ENCODE assay signal across 10 cellular contexts in the genomic region with DNA sequence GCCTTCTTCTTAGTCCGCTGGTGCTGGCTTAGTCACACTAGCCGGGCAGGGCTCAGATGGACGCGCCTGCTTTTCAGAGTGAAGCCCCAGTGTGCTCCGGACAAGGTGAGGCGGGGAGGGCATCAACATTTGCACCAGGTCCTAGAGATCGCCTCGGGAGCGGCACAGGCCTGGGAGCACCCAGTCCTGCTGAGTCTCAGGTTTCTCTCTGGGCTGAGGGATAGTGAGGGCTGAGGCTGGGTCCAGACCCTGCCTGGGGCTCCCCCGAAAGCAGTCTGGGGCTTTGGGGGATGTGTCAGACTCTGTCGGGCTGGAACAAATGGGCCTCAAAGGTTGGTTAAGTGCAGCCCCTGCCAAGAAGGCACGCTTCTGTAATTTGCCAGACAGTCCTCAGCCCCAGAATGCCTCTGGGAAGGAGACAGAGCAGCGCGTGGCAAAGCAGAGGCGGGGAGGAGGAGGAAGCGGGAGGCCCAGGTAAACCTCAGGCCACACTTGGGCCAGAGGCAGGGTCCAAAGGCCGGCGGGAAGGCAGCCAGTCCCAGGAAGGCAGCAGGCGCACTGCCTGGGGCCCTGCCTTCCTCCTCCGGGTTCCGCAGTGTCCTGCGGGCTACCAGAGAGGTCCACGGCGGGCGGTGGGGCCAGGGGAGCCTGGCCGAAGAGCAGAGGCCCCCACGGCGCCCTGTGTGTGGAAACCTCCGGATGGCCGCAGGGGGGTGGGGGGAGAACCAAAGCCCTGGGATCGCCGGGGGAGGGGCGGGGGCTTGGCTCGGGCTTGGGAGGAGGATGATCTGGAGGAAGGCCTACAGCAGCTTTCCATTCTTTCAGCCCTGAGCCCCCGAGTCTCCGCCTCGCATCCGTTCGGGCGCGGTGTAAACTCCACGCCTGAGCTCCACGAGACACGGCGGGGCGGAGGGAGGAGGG. TPM values are rescaled to one million over a fixed set of nuclear protein-coding genes. Genes with fewer than 3 reads are reported as not detected.
A peak's percentile ranks its signal among the peaks of the same experiment; 100 is the strongest.
DNase-seq lines count a peak whose midpoint lies in the region; ATAC-seq, FAIRE-seq and TF ChIP-seq lines count a peak whose summit lies in the region.
"Had no signal": no experiment of that assay in that cellular context is flagged by ENCODE, and none has a peak within 500 bp of the region (broad histone marks: within the 10 kb centered on the region; RNA-seq: fewer than 3 reads in every experiment).

No MANE protein-coding gene starts in this region.

- H2BK20ac ChIP-seq in H9 (ENCODE audit: low read depth, low read length, poor library complexity, severe bottlenecking), result no peak overlapping the region

- H3K79me1 ChIP-seq in H9 (ENCODE audit: insufficient read depth, low read depth, low read length, poor library complexity, severe bottlenecking), result no peaks in the 10 kb centered on the region

- no peak overlapping the region for H3T11ph ChIP-seq in H9 (ENCODE audit: low read length)

- peak in 1 of 2 donors; percentile 16 for TF ChIP-seq RAD21 in liver (IDR thresholded peaks at IDR 0.05)

- no peak overlapping the region for H2BK15ac ChIP-seq in H9 (ENCODE audit: low read depth, low read length)

- intact Hi-C loops in sigmoid colon (cut with DNase I), result loop anchor here (1.0 to 2.0 kb wide), 2 partner anchors 90 to 141 kb away; no protein-coding TSS in a partner anchor
- intact Hi-C loops in kidney (cut with DNase I), result loop anchor here (10.0 kb wide), 1 partner anchor 59 kb away; no protein-coding TSS in a partner anchor

- TF ChIP-seq CTCF in H9 (conservative IDR thresholded peaks at IDR 0.05), result no peak
- TF ChIP-seq CTCF in astrocyte (IDR thresholded peaks at IDR 0.05; ENCODE audit: insufficient read depth, low read depth, low read length), result no peak
- TF ChIP-seq CTCF in liver (IDR thresholded peaks at IDR 0.05; ENCODE audit: low read depth, low read length, missing input control), result no peak
- TF ChIP-seq CTCF in sigmoid colon (IDR thresholded peaks at IDR 0.05), result no peak
- no peak for TF ChIP-seq CTCF in kidney (IDR thresholded peaks at IDR 0.05; ENCODE audit: borderline replicate concordance, extremely low read depth, insufficient read depth)

- H2AFZ ChIP-seq in H9 (ENCODE audit: low read length) (no peak overlapping the region), astrocyte (ENCODE audit: low read depth, low read length) (no peak overlapping the region)

- DNase-seq in H9 (peak; percentile 77), astrocyte (ENCODE audit: low read depth) (peak; percentile 7), sigmoid colon (peak; percentile 61), NCI-H2107 (lab: John Stamatoyannopoulos, UW) (no peak), kidney (no peak)
- DNase-seq: amniotic stem cell had no signal

- no peak overlapping the region for H3K9ac ChIP-seq in H9 (ENCODE audit: extremely low read depth, insufficient read length, low read length)
- H3K9ac ChIP-seq in astrocyte (ENCODE audit: low read length), result peak overlapping the region; percentile 8
- no peak overlapping the region for H3K9ac ChIP-seq in liver (ENCODE audit: low read depth in 1 of 2, low read length in 2 of 2)
- H3K9ac ChIP-seq in kidney (ENCODE audit: low read length in 2 of 2), result no peak overlapping the region

- H3K27ac Mint-ChIP-seq in H9, result 0 out of 7 replicates have a peak overlapping the region, but pooled peaks of 2 of the 3 experiments have one; percentile 34 to 39
- peak overlapping the region; percentile 89 for H3K27ac Mint-ChIP-seq in astrocyte (ENCODE audit: unreplicated experiment)

- H3K4me1 ChIP-seq in H9 (ENCODE audit: insufficient read depth, low read length) (no peaks in the 10 kb centered on the region), astrocyte (ENCODE audit: insufficient read depth, low read length) (peaks cover 8% of the 10 kb centered on the region), liver (ENCODE audit: control insufficient read depth in 4 of 4, insufficient read depth in 4 of 4, low read length in 3 of 4) (peaks cover 2 to 15% (median 12%) of the 10 kb centered on the region in 4 donors), sigmoid colon (peaks cover 0 to 20% (median 13%) of the 10 kb centered on the region in 4 donors), kidney (ENCODE audit: control insufficient read depth in 1 of 2, insufficient read depth in 1 of 2, low read depth in 1 of 2, low read length in 2 of 2) (peaks cover 0 to 5% of the 10 kb centered on the region in 2 donors)

- TF ChIP-seq POLR2A in sigmoid colon (IDR thresholded peaks at IDR 0.05), result no peak

- H3K27ac ChIP-seq in H9 (ENCODE audit: insufficient read length, low read depth, low read length), result no peak overlapping the region
- peak overlapping the region; percentile 73 for H3K27ac ChIP-seq in astrocyte (ENCODE audit: low read depth, low read length)
- H3K27ac ChIP-seq in liver (ENCODE audit: low read depth in 1 of 2, low read length in 2 of 2), result no peak overlapping the region
- no peak overlapping the region for H3K27ac ChIP-seq in sigmoid colon
- no peak overlapping the region for H3K27ac ChIP-seq in kidney (ENCODE audit: low read depth in 2 of 2, low read length in 2 of 2)

- H3K4me3 Mint-ChIP-seq in H9, result no peak overlapping the region
- H3K4me3 Mint-ChIP-seq in astrocyte (ENCODE audit: unreplicated experiment), result peak overlapping the region; percentile 50

- no peak overlapping the region for H2BK5ac ChIP-seq in H9 (ENCODE audit: insufficient read length, low read length)

- peaks cover 7 to 30% (median 13%) of the 10 kb centered on the region in 3 experiments; a peak in 5 of 7 replicates for H3K36me3 Mint-ChIP-seq in H9 (ENCODE audit: insufficient read depth in 1 of 3, low read depth in 3 of 3)
- H3K36me3 Mint-ChIP-seq in astrocyte (ENCODE audit: low read depth, unreplicated experiment), result peaks cover 24% of the 10 kb centered on the region

- H2BK12ac ChIP-seq in H9 (ENCODE audit: insufficient read length, low read depth, low read length), result no peak overlapping the region

- H3K56ac ChIP-seq in H9 (ENCODE audit: insufficient read length, low read depth, low read length), result no peak overlapping the region

- no CpG with 5 or more reads among the region's 46 CpGs for WGBS in H9 (ENCODE audit: extremely low coverage, insufficient read length, low lambda C conversion rate)
- 64% methylated on average over 46 of the region's 46 CpGs for WGBS in liver
- WGBS in sigmoid colon, 2 donors, result 22 to 89% methylated on average over 46 of the region's 46 CpGs

- H3K18ac ChIP-seq in H9 (ENCODE audit: insufficient read length, low read depth, low read length), result no peak overlapping the region

- no peak overlapping the region for H4K8ac ChIP-seq in H9 (replicated peaks; ENCODE audit: insufficient read length, low read depth, low read length)

- H3K9me3 ChIP-seq in H9 (ENCODE audit: control insufficient read depth, low read depth, low read length) (no peaks in the 10 kb centered on the region), astrocyte (ENCODE audit: insufficient read depth, low read depth, low read length) (no peaks in the 10 kb centered on the region), liver (ENCODE audit: control insufficient read depth in 4 of 4, low read length in 3 of 4) (no peaks in the 10 kb centered on the region), sigmoid colon (no peaks in the 10 kb centered on the region), kidney (ENCODE audit: control insufficient read depth in 1 of 2, low read length in 2 of 2) (no peaks in the 10 kb centered on the region)

- no peak overlapping the region for H2AK5ac ChIP-seq in H9 (ENCODE audit: insufficient read length, low read length)

- H3K36me3 ChIP-seq in astrocyte (ENCODE audit: insufficient read depth, low read length), result peaks cover 12% of the 10 kb centered on the region
- peaks cover 8 to 35% (median 23%) of the 10 kb centered on the region in 4 donors for H3K36me3 ChIP-seq in liver (ENCODE audit: control insufficient read depth in 4 of 4, insufficient read depth in 3 of 4, low read depth in 1 of 4, low read length in 3 of 4)
- peaks cover under 1 to 35% (median 26%) of the 10 kb centered on the region in 4 donors for H3K36me3 ChIP-seq in sigmoid colon
- peaks cover 19 to 33% of the 10 kb centered on the region in 2 donors for H3K36me3 ChIP-seq in kidney (ENCODE audit: control insufficient read depth in 1 of 2, insufficient read depth in 2 of 2, low read length in 2 of 2)

- FAIRE-seq in astrocyte (lab: Jason Lieb, UNC) (no peak), kidney (lab: Jason Lieb, UNC) (no peak)

- H3K4me3 ChIP-seq in astrocyte (ENCODE audit: insufficient read depth, low read depth, low read length) (no peak overlapping the region), liver (ENCODE audit: low read depth in 1 of 3, low read length in 3 of 3) (no peak overlapping the region), sigmoid colon (no peak overlapping the region), kidney (ENCODE audit: low read length in 2 of 2) (no peak overlapping the region)

- no peak overlapping the region for H3K23ac ChIP-seq in H9 (ENCODE audit: insufficient read length, low read depth, low read length)

- no peak overlapping the region for H3K4me2 ChIP-seq in H9 (ENCODE audit: insufficient read depth, insufficient read length, low read length)
- no peak overlapping the region for H3K4me2 ChIP-seq in astrocyte (ENCODE audit: low read length)

- H2BK120ac ChIP-seq in H9 (ENCODE audit: low read depth, low read length, poor library complexity, severe bottlenecking), result no peak overlapping the region

- H3K14ac ChIP-seq in H9 (ENCODE audit: insufficient read depth, low read length), result peak overlapping the region; percentile 81

- H3K27me3 ChIP-seq in H9 (ENCODE audit: insufficient read depth, low read length) (no peaks in the 10 kb centered on the region), astrocyte (ENCODE audit: insufficient read depth, low read length) (no peaks in the 10 kb centered on the region), liver (ENCODE audit: control insufficient read depth in 4 of 4, insufficient read depth in 4 of 4, low read length in 3 of 4) (no peaks in the 10 kb centered on the region), sigmoid colon (peaks cover 2 to 25% (median 8%) of the 10 kb centered on the region in 3 donors)

- TF ChIP-seq EP300 in sigmoid colon (IDR thresholded peaks at IDR 0.05), result no peak

- no peak overlapping the region for H4K91ac ChIP-seq in H9 (ENCODE audit: insufficient read length, low read depth, low read length)

- no peak overlapping the region for H3K4ac ChIP-seq in H9 (ENCODE audit: low read depth, low read length)

- peaks cover 4% of the 10 kb centered on the region; the same call in 1 of the 2 replicates for H3K27me3 Mint-ChIP-seq in H9 (ENCODE audit: low read depth)
- H3K27me3 Mint-ChIP-seq in astrocyte (ENCODE audit: low read depth, unreplicated experiment), result peaks cover 3% of the 10 kb centered on the region
- H3K27me3 Mint-ChIP-seq: naive thymus-derived CD8-positive, alpha-beta T cell had no signal

- no peaks in the 10 kb centered on the region for H3K23me2 ChIP-seq in H9 (ENCODE audit: insufficient read length, low read depth, low read length, poor library complexity, severe bottlenecking)

- H3K4me1 Mint-ChIP-seq in H9, result peaks cover 24 to 31% of the 10 kb centered on the region in 2 experiments
- peaks cover 12% of the 10 kb centered on the region for H3K4me1 Mint-ChIP-seq in astrocyte (ENCODE audit: low read depth, unreplicated experiment)

- H3K9me3 Mint-ChIP-seq in H9 (no peaks in the 10 kb centered on the region), astrocyte (ENCODE audit: unreplicated experiment) (peaks cover 2% of the 10 kb centered on the region)
- H3K9me3 Mint-ChIP-seq: naive thymus-derived CD8-positive, alpha-beta T cell had no signal

- ATAC-seq in GM19455 (IDR thresholded peaks at IDR 0.05; ENCODE audit: unreplicated experiment) (no peak), GM21576 (IDR thresholded peaks at IDR 0.05; ENCODE audit: unreplicated experiment) (no peak)

- H4K20me1 ChIP-seq in H9 (ENCODE audit: control insufficient read depth, insufficient read depth, insufficient read length) (no peaks in the 10 kb centered on the region), astrocyte (ENCODE audit: insufficient read depth, low read length) (no peaks in the 10 kb centered on the region)

- H4K5ac ChIP-seq in H9 (ENCODE audit: insufficient read length, low read depth, low read length), result no peak overlapping the region

- no peaks in the 10 kb centered on the region for H3K79me2 ChIP-seq in H9 (ENCODE audit: insufficient read depth, low read length)
- no peaks in the 10 kb centered on the region for H3K79me2 ChIP-seq in astrocyte (ENCODE audit: insufficient read depth, low read length)

RNA-seq across cellular contexts. Expression of a gene that starts 39.5 kb away (rescaled TPM):
- total RNA-seq in H9 (2021) (13.3 and 14.6 TPM in 2 replicates), astrocyte (1.5 and 1.8 TPM in 2 replicates), liver (10 to 100 TPM in 1 of 2 donors, 1 to 10 TPM in 1; 4.6 to 17.1 TPM), sigmoid colon (10 to 100 TPM in 1 of 4 donors, 1 to 10 TPM in 3; 3.6 to 12.7 (median 5.0) TPM), kidney (52.1 TPM)
- polyA plus RNA-seq in liver (1 to 10 TPM; 1.4 to 1.8 TPM), sigmoid colon (100 to 1,000 TPM in 1 of 3 donors, 10 to 100 TPM in 2; 19.2 to 158 (median 21.6) TPM), kidney (ENCODE audit: insufficient read depth, low read depth, low replicate concordance) (9.4 TPM)

Comparison
In these comparisons a context has a peak if more than half of its experiments do, and no peak if none do; other contexts are left out.
1. DNase-seq: peak in H9 (single experiment), astrocyte (single experiment) and sigmoid colon (single experiment); none in NCI-H2107 (single experiment) and kidney (single experiment).